ENCODE assay signal across 14 cellular contexts in the genomic region with DNA sequence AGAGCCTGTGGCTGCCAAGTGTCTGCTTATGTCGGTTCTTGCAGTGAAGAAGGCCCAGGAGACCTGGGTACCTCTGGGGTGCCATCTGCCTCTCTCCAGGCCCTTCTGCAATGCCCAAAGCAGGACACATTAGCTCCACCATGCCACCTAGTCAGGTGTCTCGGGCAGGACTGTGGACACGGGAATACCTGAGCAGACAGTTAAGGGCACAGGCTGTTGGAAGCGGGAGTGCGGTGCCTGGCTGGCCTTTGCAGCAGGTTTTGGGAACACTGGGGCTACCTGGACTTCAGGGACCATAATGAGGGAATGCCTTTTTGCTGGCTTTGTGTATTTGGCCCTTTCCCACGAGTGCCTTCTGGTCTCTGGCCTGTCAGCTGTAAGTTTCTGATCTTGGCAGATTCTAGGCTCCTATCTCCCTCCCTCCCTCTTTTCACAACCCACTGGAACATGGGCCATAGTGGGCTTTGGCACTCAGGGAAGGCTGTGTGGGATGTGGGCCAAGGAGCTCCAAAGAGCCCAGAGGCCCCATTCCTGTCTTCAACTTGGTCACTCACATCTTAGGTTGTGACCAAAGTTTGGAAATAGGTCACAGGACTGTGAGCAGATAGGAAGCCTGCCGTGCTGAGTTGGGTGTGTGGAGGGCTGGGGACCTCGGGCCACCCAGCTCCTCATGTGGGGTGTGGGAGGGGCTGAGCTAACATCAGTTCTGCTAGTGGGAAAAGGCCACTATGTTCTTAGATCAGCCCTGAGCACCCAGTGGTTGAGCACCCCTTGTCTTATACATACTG.
DNase-seq lines count a peak whose midpoint lies in the region; ATAC-seq and TF ChIP-seq lines count a peak whose summit lies in the region.
"Had no signal": no experiment of that assay in that cellular context is flagged by ENCODE, and none has a peak within 500 bp of the region (broad histone marks: within the 10 kb centered on the region; RNA-seq: fewer than 3 reads in every experiment).

No MANE protein-coding gene starts in this region.

- no peak overlapping the region for H3K27ac ChIP-seq in coronary artery
- H3K27ac ChIP-seq: GM23248 had no signal

- no peaks in the 10 kb centered on the region for H3K36me3 Mint-ChIP-seq in stimulated activated effector memory CD8-positive, alpha-beta T cell treated with anti-CD3 and anti-CD28 coated beads, Interleukin-12 subunit alpha, Interleukin-12 subunit beta, amount 100 ng/mL, for 72 hours
- H3K36me3 Mint-ChIP-seq: CD8-positive, alpha-beta memory T cell had no signal

- H3K4me3 Mint-ChIP-seq in stimulated activated effector memory CD8-positive, alpha-beta T cell treated with anti-CD3 and anti-CD28 coated beads, Interleukin-12 subunit alpha, Interleukin-12 subunit beta, amount 100 ng/mL, for 72 hours: no peak overlapping the region
- H3K4me3 Mint-ChIP-seq: CD8-positive, alpha-beta memory T cell; H9; IgD-negative memory B cell had no signal

- no peak overlapping the region for H3K27ac Mint-ChIP-seq in stimulated activated effector memory CD8-positive, alpha-beta T cell treated with anti-CD3 and anti-CD28 coated beads, Interleukin-12 subunit alpha, Interleukin-12 subunit beta, amount 100 ng/mL, for 72 hours
- H3K27ac Mint-ChIP-seq: CD8-positive, alpha-beta memory T cell; H9; IgD-negative memory B cell had no signal

- H3K4me1 Mint-ChIP-seq in stimulated activated effector memory CD8-positive, alpha-beta T cell treated with anti-CD3 and anti-CD28 coated beads, Interleukin-12 subunit alpha, Interleukin-12 subunit beta, amount 100 ng/mL, for 72 hours: no peaks in the 10 kb centered on the region
- H3K4me1 Mint-ChIP-seq: CD8-positive, alpha-beta memory T cell; IgD-negative memory B cell had no signal

- no peak overlapping the region for H3K4me3 ChIP-seq in coronary artery
- H3K4me3 ChIP-seq: GM23248 had no signal

- no peak for TF ChIP-seq CTCF in coronary artery (IDR thresholded peaks at IDR 0.05)

- peak; percentile 15 for ATAC-seq in stimulated activated effector memory CD8-positive, alpha-beta T cell treated with anti-CD3 and anti-CD28 coated beads, Interleukin-12 subunit alpha, Interleukin-12 subunit beta, amount 100 ng/mL, for 72 hours
- no peak for ATAC-seq in HG03442 (IDR thresholded peaks at IDR 0.05; ENCODE audit: unreplicated experiment)

- peak; percentile 5 for DNase-seq in AG20443 (ENCODE audit: low spot score)
- peak; percentile 14 for DNase-seq in D341Med (ENCODE audit: low spot score)
- peak; percentile 40 for DNase-seq in islet precursor cell
- no peak for DNase-seq in stimulated activated effector memory CD8-positive, alpha-beta T cell treated with anti-CD3 and anti-CD28 coated beads, Interleukin-12 subunit alpha, Interleukin-12 subunit beta, amount 100 ng/mL, for 72 hours (ENCODE audit: low spot score in 2 of 2)
- DNase-seq in SIG-M5 treated with dmso at 0.1 percent for 504 hours (lab: John Stamatoyannopoulos, UW; ENCODE audit: unreplicated experiment): no peak
- no peak for DNase-seq in coronary artery (ENCODE audit: low spot score)
- DNase-seq: Caco-2; CD8-positive, alpha-beta memory T cell; DMS53; GF-D8; GM23248; H9 had no signal

- no peaks in the 10 kb centered on the region for H3K9me3 Mint-ChIP-seq in stimulated activated effector memory CD8-positive, alpha-beta T cell treated with anti-CD3 and anti-CD28 coated beads, Interleukin-12 subunit alpha, Interleukin-12 subunit beta, amount 100 ng/mL, for 72 hours

Comparison
In these comparisons a context has a peak if more than half of its experiments do, and no peak if none do; other contexts are left out.
1. DNase-seq: peak in AG20443 (single experiment), D341Med (single experiment) and islet precursor cell (single experiment); none in stimulated activated effector memory CD8-positive, alpha-beta T cell treated with anti-CD3 and anti-CD28 coated beads, Interleukin-12 subunit alpha, Interleukin-12 subunit beta, amount 100 ng/mL, for 72 hours (0 of 2), SIG-M5 treated with dmso at 0.1 percent for 504 hours (single experiment) and coronary artery (single experiment).